ENCODE assay signal across 15 cellular contexts in genomic region chr6:44667226-44667625, GRCh38.
DNase-seq lines count a peak whose midpoint lies in the region; ATAC-seq, FAIRE-seq and TF ChIP-seq lines count a peak whose summit lies in the region.
"Had no signal": no experiment of that assay in that cellular context is flagged by ENCODE, and none has a peak within 500 bp of the region (broad histone marks: within the 10 kb centered on the region; RNA-seq: fewer than 3 reads in every experiment).

No MANE protein-coding gene starts in this region.

- ATAC-seq in activated T-helper 17 cell treated with anti-CD3 and anti-CD28 coated beads, Interleukin-2, amount 50 U/mL, for 72 hours (replicated peaks) = no peak
- ATAC-seq in stimulated activated effector memory CD8-positive, alpha-beta T cell treated with anti-CD3 and anti-CD28 coated beads, Interleukin-12 subunit alpha, Interleukin-12 subunit beta, amount 100 ng/mL, for 72 hours = no peak
- ATAC-seq: stimulated activated naive CD8-positive, alpha-beta T cell treated with anti-CD3 and anti-CD28 coated beads, Interleukin-15, Interleukin-2, amounts not matched to agents 100 U/mL and 50 U/mL, for 24 hours had no signal

- H3K4me1 Mint-ChIP-seq in activated T-helper 17 cell treated with anti-CD3 and anti-CD28 coated beads, Interleukin-2, amount 50 U/mL, for 72 hours = peaks cover 12% of the 10 kb centered on the region
- H3K4me1 Mint-ChIP-seq in stimulated activated effector memory CD8-positive, alpha-beta T cell treated with anti-CD3 and anti-CD28 coated beads, Interleukin-12 subunit alpha, Interleukin-12 subunit beta, amount 100 ng/mL, for 72 hours = peaks cover 31% of the 10 kb centered on the region
- H3K4me1 Mint-ChIP-seq: immature natural killer cell had no signal

- TF ChIP-seq POLR2A in transverse colon (IDR thresholded peaks at IDR 0.05) = no peak

- DNase-seq in HAP-1 (ENCODE audit: low spot score in 2 of 2) (peak; percentile 18 to 37), iPS DF 4.7 (ENCODE audit: extremely low read depth, low spot score) (peak; percentile 74), transverse colon (no peak), cardiac septum (ENCODE audit: low spot score) (no peak), D721Med (ENCODE audit: insufficient read length, low spot score) (no peak)
- DNase-seq in stimulated activated effector memory CD8-positive, alpha-beta T cell treated with anti-CD3 and anti-CD28 coated beads, Interleukin-12 subunit alpha, Interleukin-12 subunit beta, amount 100 ng/mL, for 72 hours (ENCODE audit: low spot score in 2 of 2) = no peak
- DNase-seq in stimulated activated naive CD4-positive, alpha-beta T cell (lab: John Stamatoyannopoulos, UW) = no peak
- DNase-seq: activated CD4-positive, alpha-beta memory T cell treated with anti-CD3 and anti-CD28 coated beads, Interleukin-2, amount 10 ng/mL, durations not matched to agents 7 days and 5 days; immature natural killer cell; NCI-H1417; OCI-M1; retina; stimulated activated naive CD8-positive, alpha-beta T cell treated with anti-CD3 and anti-CD28 coated beads, Interleukin-15, Interleukin-2, amounts not matched to agents 100 U/mL and 50 U/mL, for 24 hours had no signal

- H3K27me3 ChIP-seq in HAP-1 (ENCODE audit: low read depth) = no peaks in the 10 kb centered on the region
- H3K27me3 ChIP-seq in transverse colon = no peaks in the 10 kb centered on the region

- no peak overlapping the region for H3K27ac ChIP-seq in transverse colon

- peaks cover 48% of the 10 kb centered on the region for H3K4me1 ChIP-seq in HAP-1
- no peaks in the 10 kb centered on the region for H3K4me1 ChIP-seq in transverse colon

- H3K36me3 Mint-ChIP-seq in activated T-helper 17 cell treated with anti-CD3 and anti-CD28 coated beads, Interleukin-2, amount 50 U/mL, for 72 hours (ENCODE audit: low read depth) = no peaks in the 10 kb centered on the region
- no peaks in the 10 kb centered on the region for H3K36me3 Mint-ChIP-seq in stimulated activated effector memory CD8-positive, alpha-beta T cell treated with anti-CD3 and anti-CD28 coated beads, Interleukin-12 subunit alpha, Interleukin-12 subunit beta, amount 100 ng/mL, for 72 hours

- in situ Hi-C loops in HAP-1 (cut with MboI; ENCODE audit: low sequenced_read_pairs) (loop anchor here (25.0 kb wide), 1 partner anchor 745 kb away; no protein-coding TSS in a partner anchor), transverse colon (cut with MboI; ENCODE audit: low pct_ligation_motif_present in 1 of 4, low pct_unique_long_range_greater_than_20kb in 1 of 4, low sequenced_read_pairs in 3 of 4) (loop anchor here (10.0 to 25.0 kb wide), 4 partner anchors 745 to 1245 kb away; no protein-coding TSS in a partner anchor)

- H3K27me3 Mint-ChIP-seq in activated T-helper 17 cell treated with anti-CD3 and anti-CD28 coated beads, Interleukin-2, amount 50 U/mL, for 72 hours = peaks cover 3% of the 10 kb centered on the region
- H3K27me3 Mint-ChIP-seq: activated CD4-positive, alpha-beta memory T cell treated with anti-CD3 and anti-CD28 coated beads, Interleukin-2, amount 10 ng/mL, durations not matched to agents 7 days and 5 days had no signal

- intact Hi-C loops in transverse colon (cut with DNase I; ENCODE audit: low total_unique reads) = loop anchor here (5.0 kb wide), 1 partner anchor 1840 kb away; no protein-coding TSS in a partner anchor
- intact Hi-C loops in cardiac septum (cut with DNase I) = loop anchor here (10.0 kb wide), 1 partner anchor 168 kb away; no protein-coding TSS in a partner anchor

- H3K4me3 Mint-ChIP-seq in activated T-helper 17 cell treated with anti-CD3 and anti-CD28 coated beads, Interleukin-2, amount 50 U/mL, for 72 hours = no peak overlapping the region
- H3K4me3 Mint-ChIP-seq in stimulated activated effector memory CD8-positive, alpha-beta T cell treated with anti-CD3 and anti-CD28 coated beads, Interleukin-12 subunit alpha, Interleukin-12 subunit beta, amount 100 ng/mL, for 72 hours = no peak overlapping the region
- H3K4me3 Mint-ChIP-seq: activated CD4-positive, alpha-beta memory T cell treated with anti-CD3 and anti-CD28 coated beads, Interleukin-2, amount 10 ng/mL, durations not matched to agents 7 days and 5 days; central memory CD8-positive, alpha-beta T cell; immature natural killer cell had no signal

- no peaks in the 10 kb centered on the region for H3K9me3 ChIP-seq in HAP-1
- H3K9me3 ChIP-seq in transverse colon = no peaks in the 10 kb centered on the region

- H3K9me3 Mint-ChIP-seq in activated T-helper 17 cell treated with anti-CD3 and anti-CD28 coated beads, Interleukin-2, amount 50 U/mL, for 72 hours = no peaks in the 10 kb centered on the region
- H3K9me3 Mint-ChIP-seq in stimulated activated effector memory CD8-positive, alpha-beta T cell treated with anti-CD3 and anti-CD28 coated beads, Interleukin-12 subunit alpha, Interleukin-12 subunit beta, amount 100 ng/mL, for 72 hours = no peaks in the 10 kb centered on the region
- H3K9me3 Mint-ChIP-seq: activated CD4-positive, alpha-beta memory T cell treated with anti-CD3 and anti-CD28 coated beads, Interleukin-2, amount 10 ng/mL, durations not matched to agents 7 days and 5 days; central memory CD8-positive, alpha-beta T cell; immature natural killer cell had no signal

- 90 to 100% methylated on average over 2 to 3 of the region's 3 CpGs for WGBS in transverse colon (ENCODE audit: low coverage in 1 of 2), 2 donors

- peak overlapping the region; percentile 78 for H3K27ac Mint-ChIP-seq in activated T-helper 17 cell treated with anti-CD3 and anti-CD28 coated beads, Interleukin-2, amount 50 U/mL, for 72 hours
- H3K27ac Mint-ChIP-seq in stimulated activated effector memory CD8-positive, alpha-beta T cell treated with anti-CD3 and anti-CD28 coated beads, Interleukin-12 subunit alpha, Interleukin-12 subunit beta, amount 100 ng/mL, for 72 hours = peak overlapping the region; percentile 49
- H3K27ac Mint-ChIP-seq: activated CD4-positive, alpha-beta memory T cell treated with anti-CD3 and anti-CD28 coated beads, Interleukin-2, amount 10 ng/mL, durations not matched to agents 7 days and 5 days had no signal

- FAIRE-seq in D721Med (lab: Jason Lieb, UNC) = no peak

- H3K4me3 ChIP-seq in HAP-1 (no peak overlapping the region), transverse colon (no peak overlapping the region)

- no peaks in the 10 kb centered on the region for H3K36me3 ChIP-seq in HAP-1 (replicated peaks)
- H3K36me3 ChIP-seq in transverse colon = no peaks in the 10 kb centered on the region

- no peak for TF ChIP-seq EP300 in transverse colon (IDR thresholded peaks at IDR 0.05; ENCODE audit: low read depth)

- TF ChIP-seq CTCF in transverse colon (IDR thresholded peaks at IDR 0.05) = no peak
- no peak for TF ChIP-seq CTCF in D721Med (IDR thresholded peaks at IDR 0.05; ENCODE audit: insufficient read depth, missing control alignments)

Comparison
In these comparisons a context has a peak if more than half of its experiments do, and no peak if none do; other contexts are left out.
1. DNase-seq: peak in HAP-1 (2 of 2) and iPS DF 4.7 (single experiment); none in stimulated activated effector memory CD8-positive, alpha-beta T cell treated with anti-CD3 and anti-CD28 coated beads, Interleukin-12 subunit alpha, Interleukin-12 subunit beta, amount 100 ng/mL, for 72 hours (0 of 2), transverse colon (single experiment), cardiac septum (single experiment), stimulated activated naive CD4-positive, alpha-beta T cell (0 of 6) and D721Med (single experiment).